Comparison of ENCODE assay signal across 12 cellular contexts in genomic region chr10:77586719-77587423, GRCh38. TPM values are rescaled to one million over a fixed set of nuclear protein-coding genes. Genes with fewer than 3 reads are reported as not detected.
DNase-seq lines count a peak whose midpoint lies in the region; ATAC-seq and TF ChIP-seq lines count a peak whose summit lies in the region.
"Had no signal": no experiment of that assay in that cellular context is flagged by ENCODE, and none has a peak within 500 bp of the region (broad histone marks: within the 10 kb centered on the region; RNA-seq: fewer than 3 reads in every experiment).

No MANE protein-coding gene starts in this region.

- peak overlapping the region; percentile 58 for H3K4me2 ChIP-seq in PC-9
- H3K4me2 ChIP-seq in fibroblast of lung (ENCODE audit: extremely low read depth, insufficient read depth, low read length) = no peak overlapping the region

- TF ChIP-seq EP300 in sigmoid colon (IDR thresholded peaks at IDR 0.05) = peak; percentile 54 to 91 (median 84)

- H3K9ac ChIP-seq in fibroblast of lung (ENCODE audit: insufficient read depth, low read length) = no peak overlapping the region

- no peak for TF ChIP-seq POLR2A in sigmoid colon (IDR thresholded peaks at IDR 0.05)

- H3K9me3 ChIP-seq in PC-9 (ENCODE audit: insufficient read depth, low read depth) (no peaks in the 10 kb centered on the region), fibroblast of lung (ENCODE audit: control insufficient read depth, insufficient read depth, low read depth, low read length) (no peaks in the 10 kb centered on the region), sigmoid colon (no peaks in the 10 kb centered on the region)

- WGBS in sigmoid colon, 2 donors = 42 to 58% methylated on average over 7 of the region's 7 CpGs

- H2AFZ ChIP-seq in PC-9 (peak overlapping the region; percentile 67), fibroblast of lung (ENCODE audit: low read length) (no peak overlapping the region)

- intact Hi-C loops in PC-9 (cut with micrococcal nuclease; ENCODE audit: unreplicated experiment) = loop anchor here (2.0 to 5.0 kb wide), 2 partner anchors 16 to 180 kb away; no protein-coding TSS in a partner anchor
- intact Hi-C loops in sigmoid colon (cut with DNase I) = no loop called here

- no peaks in the 10 kb centered on the region for H4K20me1 ChIP-seq in PC-9 (ENCODE audit: insufficient read depth)
- H4K20me1 ChIP-seq in fibroblast of lung (ENCODE audit: control insufficient read depth, extremely low read depth, insufficient read depth, low read length) = no peaks in the 10 kb centered on the region

- H3K27me3 ChIP-seq in PC-9 (ENCODE audit: insufficient read depth, low read depth) (no peaks in the 10 kb centered on the region), fibroblast of lung (ENCODE audit: control insufficient read depth, insufficient read depth, low read length) (no peaks in the 10 kb centered on the region), sigmoid colon (no peaks in the 10 kb centered on the region), foreskin keratinocyte (no peaks in the 10 kb centered on the region)

- H3K79me2 ChIP-seq in PC-9 (ENCODE audit: low read depth) (no peaks in the 10 kb centered on the region), fibroblast of lung (ENCODE audit: control insufficient read depth, insufficient read depth, low read length) (peaks cover 19% of the 10 kb centered on the region)

- TF ChIP-seq CTCF in PC-9 (conservative IDR thresholded peaks at IDR 0.05) (no peak), fibroblast of lung (conservative IDR thresholded peaks at IDR 0.05 in 1 of 2, IDR thresholded peaks at IDR 0.05 in 1 of 2; ENCODE audit: low read depth in 1 of 2, low read length in 2 of 2) (peak in 1 of 2 donors; percentile 37), sigmoid colon (IDR thresholded peaks at IDR 0.05) (no peak), foreskin keratinocyte (conservative IDR thresholded peaks at IDR 0.05) (no peak)

- POLR2A ChIA-PET in PC-9 (lab: Charles Lee; ENCODE audit: unreplicated experiment) = no interaction called here

- no peak overlapping the region for H3K4me3 ChIP-seq in PC-9
- H3K4me3 ChIP-seq in fibroblast of lung (replicated peaks in 1 of 4; ENCODE audit: control extremely low read depth in 1 of 4, insufficient read depth in 1 of 4, low read depth in 3 of 4, low read length in 4 of 4) = no peak overlapping the region
- no peak overlapping the region for H3K4me3 ChIP-seq in sigmoid colon

- no peaks in the 10 kb centered on the region for H3K9me2 ChIP-seq in PC-9 (ENCODE audit: insufficient read depth)

- DNase-seq in GM03348 (ENCODE audit: low spot score) = peak; percentile 59
- DNase-seq in PC-9 = peak; percentile 62 to 88
- peak; percentile 77 to 99 for DNase-seq in fibroblast of lung (ENCODE audit: low read depth in 2 of 2)
- DNase-seq in sigmoid colon = peak; percentile 95
- DNase-seq in NCI-H1694 treated with DMSO at 0.1 percent for 48 hours (lab: John Stamatoyannopoulos, UW) = no peak
- no peak for DNase-seq in foreskin keratinocyte
- no peak for DNase-seq in GF-D8 (lab: John Stamatoyannopoulos, UW)
- DNase-seq: DND-41, NCI-H1417 treated with DMSO at 0.1 percent for 48 hours had no signal

- CTCF ChIA-PET in PC-9 (lab: Charles Lee) = no interaction called here

- no TSS peak for BruUV-seq in PC-9 (replicated peaks; lab: Mats Ljungman, UMichigan)

- H3K4me1 ChIP-seq in PC-9 (replicated peaks; ENCODE audit: insufficient read depth) (peaks cover 73% of the 10 kb centered on the region), fibroblast of lung (ENCODE audit: control insufficient read depth, extremely low read depth, insufficient read depth, low read length) (peaks cover 5% of the 10 kb centered on the region), sigmoid colon (peaks cover 0 to 75% (median 64%) of the 10 kb centered on the region in 4 donors), foreskin keratinocyte (peaks cover 7% of the 10 kb centered on the region)

- ATAC-seq in foreskin keratinocyte (no peak), GM19452 (IDR thresholded peaks at IDR 0.05; ENCODE audit: unreplicated experiment) (no peak)
- ATAC-seq: activated T-helper 17 cell treated with anti-CD3 and anti-CD28 coated beads, Interleukin-2, amount 50 U/mL, for 72 hours; natural killer cell treated with Interleukin-12 subunit alpha and Interleukin-12 subunit beta and Interleukin-15 and Interleukin-18, amount 100 ng/mL, for 72 hours had no signal

- peaks cover 55% of the 10 kb centered on the region for H3F3A ChIP-seq in PC-9 (ENCODE audit: insufficient read depth, low read depth)

- no peaks in the 10 kb centered on the region for H3K36me3 ChIP-seq in PC-9 (ENCODE audit: low read depth)
- no peaks in the 10 kb centered on the region for H3K36me3 ChIP-seq in fibroblast of lung (ENCODE audit: control insufficient read depth, insufficient read depth, low read length)
- no peaks in the 10 kb centered on the region for H3K36me3 ChIP-seq in sigmoid colon

- H3K27ac ChIP-seq in PC-9 (peak overlapping the region; percentile 92), fibroblast of lung (ENCODE audit: insufficient read depth, low read length) (peak overlapping the region; percentile 4), sigmoid colon (peak overlapping the region; percentile 86 to 90 (median 87)), foreskin keratinocyte (no peak overlapping the region)

RNA-seq across cellular contexts. Expression of gene KCNMA1, which starts 50.7 kb away (rescaled TPM):
- total RNA-seq in PC-9 (2021) (0.68 and 0.70 TPM in 2 replicates), fibroblast of lung (103 and 138 TPM in 2 replicates), sigmoid colon (100 to 1,000 TPM; 256 to 427 (median 312) TPM), foreskin keratinocyte (2.8 and 3.9 TPM in 2 replicates)
- polyA plus RNA-seq in fibroblast of lung (31.0 and 70.0 TPM in 2 replicates), sigmoid colon (10 to 100 TPM; 15.3 to 25.3 (median 16.8) TPM), foreskin keratinocyte (4.3 TPM in 2 replicates)
- polyA plus RNA-seq in fibroblast of lung (2012) = 23.3 and 68.0 TPM in 2 replicates
- 53.2 and 116 TPM in 2 replicates for polyA minus RNA-seq in fibroblast of lung (ENCODE audit: low replicate concordance)

Comparison
In these comparisons a context has a peak if more than half of its experiments do, and no peak if none do; other contexts are left out.
1. DNase-seq: peak in GM03348 (single experiment), PC-9 (2 of 2), fibroblast of lung (2 of 2) and sigmoid colon (single experiment); none in NCI-H1694 treated with DMSO at 0.1 percent for 48 hours (single experiment), foreskin keratinocyte (0 of 2) and GF-D8 (single experiment).
2. RNA of gene KCNMA1, which starts 50.7 kb away (total RNA-seq): 256 to 427 TPM in sigmoid colon and 103 to 138 TPM in fibroblast of lung; 2.8 to 3.9 TPM in foreskin keratinocyte and 0.68 to 0.70 TPM in PC-9; every median in the first group is over 10 times any median in the second.